ENCODE assay signal across 8 cellular contexts in genomic region chr12:71685961-71686657, GRCh38. TPM values are rescaled to one million over a fixed set of nuclear protein-coding genes. Genes with fewer than 3 reads are reported as not detected.
DNase-seq lines count a peak whose midpoint lies in the region; ATAC-seq and TF ChIP-seq lines count a peak whose summit lies in the region.

Gene TMEM19, plus strand, starts transcription at chr12:71686082. Its CDS starts 599 bp downstream, at chr12:71686681.

- H3K36me3 ChIP-seq in spleen, result peaks cover 0 to 8% (median 0%) of the 10 kb centered on the region in 6 donors

- TF ChIP-seq CTCF in WI38 (IDR thresholded peaks at IDR 0.05; ENCODE audit: low read depth, low read length), result no peak
- peak; percentile 2 for TF ChIP-seq CTCF in cardiac fibroblast (IDR thresholded peaks at IDR 0.05; ENCODE audit: low read depth, low read length)
- TF ChIP-seq CTCF in spleen (IDR thresholded peaks at IDR 0.05 in 8 of 11, conservative IDR thresholded peaks at IDR 0.05 in 3 of 11), result peak in 7 of 11 experiments; percentile 16 to 61 (median 46)

- WGBS in spleen, 5 donors, result 0 to 1% (median 0%) methylated on average over 28 to 62 of the region's 62 CpGs

- peak; percentile 94 for DNase-seq in AG08395 (ENCODE audit: low spot score)
- peak; percentile 74 for DNase-seq in NCI-H2196 treated with DMSO at 0.1 percent for 48 hours (lab: John Stamatoyannopoulos, UW; ENCODE audit: unreplicated experiment)
- DNase-seq in cardiac fibroblast (ENCODE audit: low read depth in 2 of 2), result peak; percentile 91 to 94
- DNase-seq in inferior parietal cortex (ENCODE audit: extremely low spot score), result peak; percentile 91
- peak; percentile 98 for DNase-seq in spleen

- H3K4me3 ChIP-seq in WI38 (ENCODE audit: low read depth, low read length), result peak within 1 kb of the TSS; percentile 75
- peak within 1 kb of the TSS; percentile 71 to 80 for H3K4me3 ChIP-seq in cardiac fibroblast (replicated peaks in 1 of 2; ENCODE audit: low read depth in 2 of 2, low read length in 2 of 2)
- H3K4me3 ChIP-seq in spleen, result peak within 1 kb of the TSS; percentile 54 to 93 (median 69)

- intact Hi-C loops in spleen (cut with DNase I; ENCODE audit: low total_unique reads), result loop anchor here (10.0 kb wide), 1 partner anchor 69 kb away; the partner anchor contains the start of gene RAB21

- peaks cover 10 to 66% (median 47%) of the 10 kb centered on the region in 6 donors for H3K4me1 ChIP-seq in spleen

- ATAC-seq in GM18873 (IDR thresholded peaks at IDR 0.05; ENCODE audit: low FRiP score, unreplicated experiment) (peak; percentile 78), HG03139 (IDR thresholded peaks at IDR 0.05; ENCODE audit: unreplicated experiment) (peak; percentile 83)

- H3K27me3 ChIP-seq in spleen (replicated peaks in 1 of 7), result no peaks in the 10 kb centered on the region

- TF ChIP-seq POLR2A in spleen (IDR thresholded peaks at IDR 0.05), result peak in 1 of 3 donors; percentile 26

- H3K9me3 ChIP-seq in spleen, result no peaks in the 10 kb centered on the region

- peak within 1 kb of the TSS; percentile 75 to 96 (median 92) for H3K27ac ChIP-seq in spleen

RNA-seq across cellular contexts. Expression of gene TMEM19, which starts in this region (rescaled TPM):
- total RNA-seq in spleen, result 10 to 100 TPM; 26.8 to 42.4 (median 30.9) TPM
- 10 to 100 TPM; 15.0 to 24.3 (median 18.0) TPM for polyA plus RNA-seq in spleen

Comparison
In these comparisons a context has a peak if more than half of its experiments do, and no peak if none do; other contexts are left out.
1. Peak in every context shown above with its lines: DNase-seq, ATAC-seq, H3K4me3 ChIP-seq and H3K27ac ChIP-seq.